In the genomic region with DNA sequence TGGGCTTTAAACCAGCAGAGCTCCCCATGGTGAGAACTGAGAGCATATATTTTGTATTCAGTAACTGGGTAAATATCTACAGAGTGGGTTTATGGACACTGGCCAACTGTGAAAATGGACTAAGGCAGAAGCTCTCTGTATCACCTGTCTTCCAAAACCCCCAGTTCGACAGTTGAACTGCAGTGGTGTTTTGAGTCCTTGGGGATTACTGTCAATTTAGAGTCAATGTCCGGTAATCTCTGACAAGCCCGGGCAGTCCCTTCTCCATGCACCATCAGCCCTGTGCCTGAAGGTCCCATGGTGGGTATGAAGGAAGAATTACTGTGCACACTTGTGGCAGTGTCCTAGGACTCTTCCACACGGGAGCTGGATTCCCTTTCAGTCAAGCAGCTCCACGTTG, we compare ENCODE assay signal across 13 cellular contexts.
DNase-seq lines count a peak whose midpoint lies in the region; ATAC-seq and TF ChIP-seq lines count a peak whose summit lies in the region.
"Had no signal": no experiment of that assay in that cellular context is flagged by ENCODE, and none has a peak within 500 bp of the region (broad histone marks: within the 10 kb centered on the region; RNA-seq: fewer than 3 reads in every experiment).

No MANE protein-coding gene starts in this region.

- no peaks in the 10 kb centered on the region for H3K27me3 ChIP-seq in SJCRH30

- DNase-seq in GM13977 (ENCODE audit: low spot score) (peak; percentile 38), UCSD-AML1 (lab: John Stamatoyannopoulos, UW; ENCODE audit: unreplicated experiment) (no peak), SJCRH30 (no peak), AG08395 (ENCODE audit: low spot score) (no peak)
- DNase-seq: BE2C, NCI-H2171, SHP77 had no signal

- no peak overlapping the region for H3K27ac ChIP-seq in SJCRH30

- H3K4me3 Mint-ChIP-seq in activated T-helper 17 cell treated with anti-CD3 and anti-CD28 coated beads, Interleukin-2, amount 50 U/mL, for 72 hours, result no peak overlapping the region
- H3K4me3 Mint-ChIP-seq: brain, IgD-negative memory B cell had no signal

- H3K4me1 ChIP-seq in SJCRH30, result no peaks in the 10 kb centered on the region
- H3K4me1 ChIP-seq: BE2C had no signal

- H3K9me3 Mint-ChIP-seq in activated T-helper 17 cell treated with anti-CD3 and anti-CD28 coated beads, Interleukin-2, amount 50 U/mL, for 72 hours, result no peaks in the 10 kb centered on the region
- H3K9me3 Mint-ChIP-seq: IgD-negative memory B cell had no signal

- ATAC-seq in GM19395 (IDR thresholded peaks at IDR 0.05; ENCODE audit: unreplicated experiment) (peak; percentile 78), HG02798 (IDR thresholded peaks at IDR 0.05; ENCODE audit: poor library complexity, unreplicated experiment) (peak; percentile 87), HG03575 (IDR thresholded peaks at IDR 0.05; ENCODE audit: extremely low read depth, insufficient number of reproducible peaks, low FRiP score, unreplicated experiment) (peak; percentile 45)
- ATAC-seq in activated T-helper 17 cell treated with anti-CD3 and anti-CD28 coated beads, Interleukin-2, amount 50 U/mL, for 72 hours (replicated peaks), result no peak

- no peak overlapping the region for H3K4me3 ChIP-seq in SJCRH30

- no peaks in the 10 kb centered on the region for H3K9me3 ChIP-seq in SJCRH30 (replicated peaks)
- H3K9me3 ChIP-seq: BE2C had no signal

- H3K36me3 Mint-ChIP-seq in activated T-helper 17 cell treated with anti-CD3 and anti-CD28 coated beads, Interleukin-2, amount 50 U/mL, for 72 hours (ENCODE audit: low read depth), result no peaks in the 10 kb centered on the region
- H3K36me3 Mint-ChIP-seq: brain, IgD-negative memory B cell had no signal

- no peak for TF ChIP-seq CTCF in GM13977 (IDR thresholded peaks at IDR 0.05; ENCODE audit: extremely low read depth, insufficient read depth, missing control alignments)

- H3K36me3 ChIP-seq in SJCRH30, result no peaks in the 10 kb centered on the region
- H3K36me3 ChIP-seq: BE2C had no signal

- in situ Hi-C loops in GM13977 (cut with MboI; ENCODE audit: low pct_unique_long_range_greater_than_20kb, low sequenced_read_pairs, unreplicated experiment), result no loop called here

- H3K27ac Mint-ChIP-seq in activated T-helper 17 cell treated with anti-CD3 and anti-CD28 coated beads, Interleukin-2, amount 50 U/mL, for 72 hours, result no peak overlapping the region
- H3K27ac Mint-ChIP-seq: brain, IgD-negative memory B cell had no signal

- H3K27me3 Mint-ChIP-seq in activated T-helper 17 cell treated with anti-CD3 and anti-CD28 coated beads, Interleukin-2, amount 50 U/mL, for 72 hours, result peaks cover 30% of the 10 kb centered on the region

- no peaks in the 10 kb centered on the region for H3K4me1 Mint-ChIP-seq in activated T-helper 17 cell treated with anti-CD3 and anti-CD28 coated beads, Interleukin-2, amount 50 U/mL, for 72 hours
